In the genomic region with DNA sequence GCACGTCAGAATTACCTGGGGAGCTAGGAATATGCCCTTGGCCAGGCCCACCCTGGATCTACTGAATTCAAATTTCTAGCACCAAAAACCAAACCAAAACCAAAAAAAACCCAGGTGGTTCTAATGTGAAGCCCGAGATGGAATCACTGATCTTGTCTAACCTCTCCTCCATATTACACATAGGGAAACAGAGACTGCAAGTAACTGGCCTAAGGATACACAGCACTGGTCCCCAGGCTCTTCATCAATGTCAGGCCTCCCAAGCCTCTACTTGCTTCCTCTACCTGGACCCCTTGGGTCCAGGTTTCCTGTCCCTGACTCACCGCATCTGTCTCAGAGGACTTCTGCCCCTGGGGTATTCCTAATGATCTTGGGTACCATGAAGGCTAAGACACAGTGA, we compare ENCODE assay signal across 1 cellular context.
TF ChIP-seq lines count a peak whose summit lies in the region.

No MANE protein-coding gene starts in this region.

TF ChIP-seq in K562, 482 proteins besides CTCF, POLR2A, EP300 and RAD21 (continued from another document):
- TF ChIP-seq, protein P1, sequence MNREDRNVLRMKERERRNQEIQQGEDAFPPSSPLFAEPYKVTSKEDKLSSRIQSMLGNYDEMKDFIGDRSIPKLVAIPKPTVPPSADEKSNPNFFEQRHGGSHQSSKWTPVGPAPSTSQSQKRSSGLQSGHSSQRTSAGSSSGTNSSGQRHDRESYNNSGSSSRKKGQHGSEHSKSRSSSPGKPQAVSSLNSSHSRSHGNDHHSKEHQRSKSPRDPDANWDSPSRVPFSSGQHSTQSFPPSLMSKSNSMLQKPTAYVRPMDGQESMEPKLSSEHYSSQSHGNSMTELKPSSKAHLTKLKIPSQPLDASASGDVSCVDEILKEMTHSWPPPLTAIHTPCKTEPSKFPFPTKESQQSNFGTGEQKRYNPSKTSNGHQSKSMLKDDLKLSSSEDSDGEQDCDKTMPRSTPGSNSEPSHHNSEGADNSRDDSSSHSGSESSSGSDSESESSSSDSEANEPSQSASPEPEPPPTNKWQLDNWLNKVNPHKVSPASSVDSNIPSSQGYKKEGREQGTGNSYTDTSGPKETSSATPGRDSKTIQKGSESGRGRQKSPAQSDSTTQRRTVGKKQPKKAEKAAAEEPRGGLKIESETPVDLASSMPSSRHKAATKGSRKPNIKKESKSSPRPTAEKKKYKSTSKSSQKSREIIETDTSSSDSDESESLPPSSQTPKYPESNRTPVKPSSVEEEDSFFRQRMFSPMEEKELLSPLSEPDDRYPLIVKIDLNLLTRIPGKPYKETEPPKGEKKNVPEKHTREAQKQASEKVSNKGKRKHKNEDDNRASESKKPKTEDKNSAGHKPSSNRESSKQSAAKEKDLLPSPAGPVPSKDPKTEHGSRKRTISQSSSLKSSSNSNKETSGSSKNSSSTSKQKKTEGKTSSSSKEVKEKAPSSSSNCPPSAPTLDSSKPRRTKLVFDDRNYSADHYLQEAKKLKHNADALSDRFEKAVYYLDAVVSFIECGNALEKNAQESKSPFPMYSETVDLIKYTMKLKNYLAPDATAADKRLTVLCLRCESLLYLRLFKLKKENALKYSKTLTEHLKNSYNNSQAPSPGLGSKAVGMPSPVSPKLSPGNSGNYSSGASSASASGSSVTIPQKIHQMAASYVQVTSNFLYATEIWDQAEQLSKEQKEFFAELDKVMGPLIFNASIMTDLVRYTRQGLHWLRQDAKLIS (CRISPR knock-in tag; IDR thresholded peaks at IDR 0.05) = no peak
- TF ChIP-seq PHTF2 (CRISPR knock-in tag; IDR thresholded peaks at IDR 0.05) (no peak), ZNF584 (CRISPR knock-in tag; IDR thresholded peaks at IDR 0.05; ENCODE audit: low read depth) (no peak), TCF7L2 (IDR thresholded peaks at IDR 0.05; ENCODE audit: low read depth, low read length) (no peak), NEUROD1 (IDR thresholded peaks at IDR 0.05; ENCODE audit: borderline replicate concordance, low read depth, low read length, partially characterized antibody) (no peak), MEIS2 (IDR thresholded peaks at IDR 0.05; ENCODE audit: partially characterized antibody) (peak; percentile 25), ETV1 (tag; conservative IDR thresholded peaks at IDR 0.05; ENCODE audit: low read depth) (no peak), HIVEP1 (CRISPR knock-in tag; IDR thresholded peaks at IDR 0.05) (no peak), TCFL5 (CRISPR knock-in tag; conservative IDR thresholded peaks at IDR 0.05) (no peak), NCOA4 (IDR thresholded peaks at IDR 0.05; ENCODE audit: partially characterized antibody) (no peak), SMAD4 (CRISPR knock-in tag; conservative IDR thresholded peaks at IDR 0.05) (no peak), CBX3 (IDR thresholded peaks at IDR 0.05; ENCODE audit: borderline replicate concordance in 1 of 2, low read length in 2 of 2) (no peak), GABPA (tag; conservative IDR thresholded peaks at IDR 0.05; ENCODE audit: low read depth) (no peak), PHF8 (IDR thresholded peaks at IDR 0.05; ENCODE audit: borderline replicate concordance, low read length) (no peak), KDM1A (IDR thresholded peaks at IDR 0.05) (0 out of 4 replicates have a peak, but pooled peaks have one; percentile 17 to 24), ZFP36 (IDR thresholded peaks at IDR 0.05; ENCODE audit: low read depth, low read length, partially characterized antibody) (peak; percentile 82), RBM25 (IDR thresholded peaks at IDR 0.05; ENCODE audit: low read depth, low read length, severe bottlenecking) (peak; percentile 77), NCOA2 (IDR thresholded peaks at IDR 0.05; ENCODE audit: partially characterized antibody in 2 of 2) (no peak), OTX1 (CRISPR knock-in tag; IDR thresholded peaks at IDR 0.05) (no peak), KLF10 (CRISPR knock-in tag; IDR thresholded peaks at IDR 0.05) (no peak), PTBP1 (IDR thresholded peaks at IDR 0.05; ENCODE audit: low read depth, low read length) (no peak), PML (IDR thresholded peaks at IDR 0.05; ENCODE audit: low read length) (no peak), PCBP1 (IDR thresholded peaks at IDR 0.05; ENCODE audit: low read depth, low read length, poor library complexity, severe bottlenecking) (no peak), ZNF41 (CRISPR knock-in tag; conservative IDR thresholded peaks at IDR 0.05) (no peak), BCOR (IDR thresholded peaks at IDR 0.05) (peak; percentile 82), SRSF1 (IDR thresholded peaks at IDR 0.05; ENCODE audit: low read depth, low read length) (no peak), ILK (tag; IDR thresholded peaks at IDR 0.05; ENCODE audit: borderline replicate concordance, low read depth) (no peak), ZZZ3 (IDR thresholded peaks at IDR 0.05) (no peak), GATA2 (CRISPR knock-in tag; IDR thresholded peaks at IDR 0.05) (no peak), TAF1 (IDR thresholded peaks at IDR 0.05; ENCODE audit: control insufficient read depth, extremely low read depth, insufficient read depth, low read length, severe bottlenecking) (no peak), ZKSCAN1 (IDR thresholded peaks at IDR 0.05; ENCODE audit: low read depth, low read length) (no peak)
- TF ChIP-seq, protein P2, sequence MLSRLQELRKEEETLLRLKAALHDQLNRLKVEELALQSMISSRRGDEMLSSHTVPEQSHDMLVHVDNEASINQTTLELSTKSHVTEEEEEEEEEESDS (CRISPR knock-in tag; IDR thresholded peaks at IDR 0.05) = no peak
- TF ChIP-seq, protein P3, sequence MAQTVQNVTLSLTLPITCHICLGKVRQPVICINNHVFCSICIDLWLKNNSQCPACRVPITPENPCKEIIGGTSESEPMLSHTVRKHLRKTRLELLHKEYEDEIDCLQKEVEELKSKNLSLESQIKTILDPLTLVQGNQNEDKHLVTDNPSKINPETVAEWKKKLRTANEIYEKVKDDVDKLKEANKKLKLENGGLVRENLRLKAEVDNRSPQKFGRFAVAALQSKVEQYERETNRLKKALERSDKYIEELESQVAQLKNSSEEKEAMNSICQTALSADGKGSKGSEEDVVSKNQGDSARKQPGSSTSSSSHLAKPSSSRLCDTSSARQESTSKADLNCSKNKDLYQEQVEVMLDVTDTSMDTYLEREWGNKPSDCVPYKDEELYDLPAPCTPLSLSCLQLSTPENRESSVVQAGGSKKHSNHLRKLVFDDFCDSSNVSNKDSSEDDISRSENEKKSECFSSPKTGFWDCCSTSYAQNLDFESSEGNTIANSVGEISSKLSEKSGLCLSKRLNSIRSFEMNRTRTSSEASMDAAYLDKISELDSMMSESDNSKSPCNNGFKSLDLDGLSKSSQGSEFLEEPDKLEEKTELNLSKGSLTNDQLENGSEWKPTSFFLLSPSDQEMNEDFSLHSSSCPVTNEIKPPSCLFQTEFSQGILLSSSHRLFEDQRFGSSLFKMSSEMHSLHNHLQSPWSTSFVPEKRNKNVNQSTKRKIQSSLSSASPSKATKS (CRISPR knock-in tag; IDR thresholded peaks at IDR 0.05) = no peak
- TF ChIP-seq, protein P4, sequence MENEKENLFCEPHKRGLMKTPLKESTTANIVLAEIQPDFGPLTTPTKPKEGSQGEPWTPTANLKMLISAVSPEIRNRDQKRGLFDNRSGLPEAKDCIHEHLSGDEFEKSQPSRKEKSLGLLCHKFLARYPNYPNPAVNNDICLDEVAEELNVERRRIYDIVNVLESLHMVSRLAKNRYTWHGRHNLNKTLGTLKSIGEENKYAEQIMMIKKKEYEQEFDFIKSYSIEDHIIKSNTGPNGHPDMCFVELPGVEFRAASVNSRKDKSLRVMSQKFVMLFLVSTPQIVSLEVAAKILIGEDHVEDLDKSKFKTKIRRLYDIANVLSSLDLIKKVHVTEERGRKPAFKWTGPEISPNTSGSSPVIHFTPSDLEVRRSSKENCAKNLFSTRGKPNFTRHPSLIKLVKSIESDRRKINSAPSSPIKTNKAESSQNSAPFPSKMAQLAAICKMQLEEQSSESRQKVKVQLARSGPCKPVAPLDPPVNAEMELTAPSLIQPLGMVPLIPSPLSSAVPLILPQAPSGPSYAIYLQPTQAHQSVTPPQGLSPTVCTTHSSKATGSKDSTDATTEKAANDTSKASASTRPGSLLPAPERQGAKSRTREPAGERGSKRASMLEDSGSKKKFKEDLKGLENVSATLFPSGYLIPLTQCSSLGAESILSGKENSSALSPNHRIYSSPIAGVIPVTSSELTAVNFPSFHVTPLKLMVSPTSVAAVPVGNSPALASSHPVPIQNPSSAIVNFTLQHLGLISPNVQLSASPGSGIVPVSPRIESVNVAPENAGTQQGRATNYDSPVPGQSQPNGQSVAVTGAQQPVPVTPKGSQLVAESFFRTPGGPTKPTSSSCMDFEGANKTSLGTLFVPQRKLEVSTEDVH (IDR thresholded peaks at IDR 0.05; ENCODE audit: low read depth, partially characterized antibody) = no peak
- TF ChIP-seq, protein P5, sequence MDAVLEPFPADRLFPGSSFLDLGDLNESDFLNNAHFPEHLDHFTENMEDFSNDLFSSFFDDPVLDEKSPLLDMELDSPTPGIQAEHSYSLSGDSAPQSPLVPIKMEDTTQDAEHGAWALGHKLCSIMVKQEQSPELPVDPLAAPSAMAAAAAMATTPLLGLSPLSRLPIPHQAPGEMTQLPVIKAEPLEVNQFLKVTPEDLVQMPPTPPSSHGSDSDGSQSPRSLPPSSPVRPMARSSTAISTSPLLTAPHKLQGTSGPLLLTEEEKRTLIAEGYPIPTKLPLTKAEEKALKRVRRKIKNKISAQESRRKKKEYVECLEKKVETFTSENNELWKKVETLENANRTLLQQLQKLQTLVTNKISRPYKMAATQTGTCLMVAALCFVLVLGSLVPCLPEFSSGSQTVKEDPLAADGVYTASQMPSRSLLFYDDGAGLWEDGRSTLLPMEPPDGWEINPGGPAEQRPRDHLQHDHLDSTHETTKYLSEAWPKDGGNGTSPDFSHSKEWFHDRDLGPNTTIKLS (IDR thresholded peaks at IDR 0.05; ENCODE audit: borderline replicate concordance, low read depth) = 0 out of 2 replicates have a peak, but pooled peaks have one; percentile 2
- TF ChIP-seq, protein P6, sequence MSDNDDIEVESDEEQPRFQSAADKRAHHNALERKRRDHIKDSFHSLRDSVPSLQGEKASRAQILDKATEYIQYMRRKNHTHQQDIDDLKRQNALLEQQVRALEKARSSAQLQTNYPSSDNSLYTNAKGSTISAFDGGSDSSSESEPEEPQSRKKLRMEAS (CRISPR knock-in tag; IDR thresholded peaks at IDR 0.05) = no peak
- TF ChIP-seq, protein P7, sequence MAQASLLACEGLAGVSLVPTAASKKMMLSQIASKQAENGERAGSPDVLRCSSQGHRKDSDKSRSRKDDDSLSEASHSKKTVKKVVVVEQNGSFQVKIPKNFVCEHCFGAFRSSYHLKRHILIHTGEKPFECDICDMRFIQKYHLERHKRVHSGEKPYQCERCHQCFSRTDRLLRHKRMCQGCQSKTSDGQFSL (CRISPR knock-in tag; IDR thresholded peaks at IDR 0.05) = no peak
- TF ChIP-seq, protein P7 (tag; IDR thresholded peaks at IDR 0.05) = no peak
- TF ChIP-seq, protein P8, sequence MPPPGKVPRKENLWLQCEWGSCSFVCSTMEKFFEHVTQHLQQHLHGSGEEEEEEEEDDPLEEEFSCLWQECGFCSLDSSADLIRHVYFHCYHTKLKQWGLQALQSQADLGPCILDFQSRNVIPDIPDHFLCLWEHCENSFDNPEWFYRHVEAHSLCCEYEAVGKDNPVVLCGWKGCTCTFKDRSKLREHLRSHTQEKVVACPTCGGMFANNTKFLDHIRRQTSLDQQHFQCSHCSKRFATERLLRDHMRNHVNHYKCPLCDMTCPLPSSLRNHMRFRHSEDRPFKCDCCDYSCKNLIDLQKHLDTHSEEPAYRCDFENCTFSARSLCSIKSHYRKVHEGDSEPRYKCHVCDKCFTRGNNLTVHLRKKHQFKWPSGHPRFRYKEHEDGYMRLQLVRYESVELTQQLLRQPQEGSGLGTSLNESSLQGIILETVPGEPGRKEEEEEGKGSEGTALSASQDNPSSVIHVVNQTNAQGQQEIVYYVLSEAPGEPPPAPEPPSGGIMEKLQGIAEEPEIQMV (tag; conservative IDR thresholded peaks at IDR 0.05; ENCODE audit: low read depth) = no peak
- TF ChIP-seq, protein P9, sequence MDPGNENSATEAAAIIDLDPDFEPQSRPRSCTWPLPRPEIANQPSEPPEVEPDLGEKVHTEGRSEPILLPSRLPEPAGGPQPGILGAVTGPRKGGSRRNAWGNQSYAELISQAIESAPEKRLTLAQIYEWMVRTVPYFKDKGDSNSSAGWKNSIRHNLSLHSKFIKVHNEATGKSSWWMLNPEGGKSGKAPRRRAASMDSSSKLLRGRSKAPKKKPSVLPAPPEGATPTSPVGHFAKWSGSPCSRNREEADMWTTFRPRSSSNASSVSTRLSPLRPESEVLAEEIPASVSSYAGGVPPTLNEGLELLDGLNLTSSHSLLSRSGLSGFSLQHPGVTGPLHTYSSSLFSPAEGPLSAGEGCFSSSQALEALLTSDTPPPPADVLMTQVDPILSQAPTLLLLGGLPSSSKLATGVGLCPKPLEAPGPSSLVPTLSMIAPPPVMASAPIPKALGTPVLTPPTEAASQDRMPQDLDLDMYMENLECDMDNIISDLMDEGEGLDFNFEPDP (CRISPR knock-in tag; IDR thresholded peaks at IDR 0.05) = no peak
- TF ChIP-seq, protein P10, sequence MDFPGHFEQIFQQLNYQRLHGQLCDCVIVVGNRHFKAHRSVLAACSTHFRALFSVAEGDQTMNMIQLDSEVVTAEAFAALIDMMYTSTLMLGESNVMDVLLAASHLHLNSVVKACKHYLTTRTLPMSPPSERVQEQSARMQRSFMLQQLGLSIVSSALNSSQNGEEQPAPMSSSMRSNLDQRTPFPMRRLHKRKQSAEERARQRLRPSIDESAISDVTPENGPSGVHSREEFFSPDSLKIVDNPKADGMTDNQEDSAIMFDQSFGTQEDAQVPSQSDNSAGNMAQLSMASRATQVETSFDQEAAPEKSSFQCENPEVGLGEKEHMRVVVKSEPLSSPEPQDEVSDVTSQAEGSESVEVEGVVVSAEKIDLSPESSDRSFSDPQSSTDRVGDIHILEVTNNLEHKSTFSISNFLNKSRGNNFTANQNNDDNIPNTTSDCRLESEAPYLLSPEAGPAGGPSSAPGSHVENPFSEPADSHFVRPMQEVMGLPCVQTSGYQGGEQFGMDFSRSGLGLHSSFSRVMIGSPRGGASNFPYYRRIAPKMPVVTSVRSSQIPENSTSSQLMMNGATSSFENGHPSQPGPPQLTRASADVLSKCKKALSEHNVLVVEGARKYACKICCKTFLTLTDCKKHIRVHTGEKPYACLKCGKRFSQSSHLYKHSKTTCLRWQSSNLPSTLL (IDR thresholded peaks at IDR 0.05) = no peak
